2 cellular contexts compared by ENCODE assay signal in the genomic region with DNA sequence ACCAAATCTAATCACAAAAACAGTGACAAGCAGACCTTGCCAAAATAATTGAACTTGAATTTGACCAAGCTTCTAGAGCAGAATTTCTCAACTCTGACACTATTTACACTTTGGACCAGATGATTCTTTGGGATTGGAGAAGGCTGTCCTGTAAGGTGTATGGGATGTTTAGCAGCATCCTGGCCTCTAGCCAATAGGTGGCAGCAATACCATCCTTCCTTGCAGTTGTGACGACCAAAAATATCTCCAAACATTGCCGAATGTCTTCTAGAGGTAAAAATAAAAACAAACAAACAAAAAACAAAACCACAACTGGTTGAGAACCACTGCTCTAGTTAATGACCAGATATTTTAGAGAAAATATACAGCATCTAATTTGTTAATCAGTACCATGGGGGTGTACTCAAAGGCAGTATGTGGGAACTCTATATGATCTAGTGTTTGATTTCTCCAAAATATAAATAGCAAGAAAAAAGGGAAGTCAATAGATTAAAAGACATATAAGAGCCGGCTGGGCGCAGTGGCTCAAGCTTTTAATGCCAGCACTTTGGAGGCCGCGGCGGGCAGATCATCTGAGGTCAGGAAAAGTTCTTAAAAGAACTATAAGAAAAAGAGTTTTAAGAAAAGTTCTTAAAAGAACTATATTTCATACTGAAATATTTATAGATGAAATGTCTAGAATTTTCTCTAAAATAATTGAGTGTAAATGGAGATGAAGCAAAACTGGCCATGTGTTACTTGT.
TF ChIP-seq lines count a peak whose summit lies in the region.

No MANE protein-coding gene starts in this region.

TF ChIP-seq in GM23338, 12 proteins besides CTCF, POLR2A, EP300 and RAD21 (continued from another document and continues in another):
- TF ChIP-seq, protein P1, sequence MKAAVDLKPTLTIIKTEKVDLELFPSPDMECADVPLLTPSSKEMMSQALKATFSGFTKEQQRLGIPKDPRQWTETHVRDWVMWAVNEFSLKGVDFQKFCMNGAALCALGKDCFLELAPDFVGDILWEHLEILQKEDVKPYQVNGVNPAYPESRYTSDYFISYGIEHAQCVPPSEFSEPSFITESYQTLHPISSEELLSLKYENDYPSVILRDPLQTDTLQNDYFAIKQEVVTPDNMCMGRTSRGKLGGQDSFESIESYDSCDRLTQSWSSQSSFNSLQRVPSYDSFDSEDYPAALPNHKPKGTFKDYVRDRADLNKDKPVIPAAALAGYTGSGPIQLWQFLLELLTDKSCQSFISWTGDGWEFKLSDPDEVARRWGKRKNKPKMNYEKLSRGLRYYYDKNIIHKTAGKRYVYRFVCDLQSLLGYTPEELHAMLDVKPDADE (IDR thresholded peaks at IDR 0.05), result no peak
- no peak for TF ChIP-seq EZH2 (IDR thresholded peaks at IDR 0.05; ENCODE audit: low read depth, unreplicated experiment)
- no peak for TF ChIP-seq ZNF331 (CRISPR knock-in tag; IDR thresholded peaks at IDR 0.05; ENCODE audit: low read depth)
- TF ChIP-seq ZNF114 (CRISPR knock-in tag; IDR thresholded peaks at IDR 0.05), result no peak
- TF ChIP-seq NANOG (IDR thresholded peaks at IDR 0.05; ENCODE audit: borderline replicate concordance), result no peak
- no peak for TF ChIP-seq JUNB (IDR thresholded peaks at IDR 0.05; ENCODE audit: unreplicated experiment)
- TF ChIP-seq, protein P2, sequence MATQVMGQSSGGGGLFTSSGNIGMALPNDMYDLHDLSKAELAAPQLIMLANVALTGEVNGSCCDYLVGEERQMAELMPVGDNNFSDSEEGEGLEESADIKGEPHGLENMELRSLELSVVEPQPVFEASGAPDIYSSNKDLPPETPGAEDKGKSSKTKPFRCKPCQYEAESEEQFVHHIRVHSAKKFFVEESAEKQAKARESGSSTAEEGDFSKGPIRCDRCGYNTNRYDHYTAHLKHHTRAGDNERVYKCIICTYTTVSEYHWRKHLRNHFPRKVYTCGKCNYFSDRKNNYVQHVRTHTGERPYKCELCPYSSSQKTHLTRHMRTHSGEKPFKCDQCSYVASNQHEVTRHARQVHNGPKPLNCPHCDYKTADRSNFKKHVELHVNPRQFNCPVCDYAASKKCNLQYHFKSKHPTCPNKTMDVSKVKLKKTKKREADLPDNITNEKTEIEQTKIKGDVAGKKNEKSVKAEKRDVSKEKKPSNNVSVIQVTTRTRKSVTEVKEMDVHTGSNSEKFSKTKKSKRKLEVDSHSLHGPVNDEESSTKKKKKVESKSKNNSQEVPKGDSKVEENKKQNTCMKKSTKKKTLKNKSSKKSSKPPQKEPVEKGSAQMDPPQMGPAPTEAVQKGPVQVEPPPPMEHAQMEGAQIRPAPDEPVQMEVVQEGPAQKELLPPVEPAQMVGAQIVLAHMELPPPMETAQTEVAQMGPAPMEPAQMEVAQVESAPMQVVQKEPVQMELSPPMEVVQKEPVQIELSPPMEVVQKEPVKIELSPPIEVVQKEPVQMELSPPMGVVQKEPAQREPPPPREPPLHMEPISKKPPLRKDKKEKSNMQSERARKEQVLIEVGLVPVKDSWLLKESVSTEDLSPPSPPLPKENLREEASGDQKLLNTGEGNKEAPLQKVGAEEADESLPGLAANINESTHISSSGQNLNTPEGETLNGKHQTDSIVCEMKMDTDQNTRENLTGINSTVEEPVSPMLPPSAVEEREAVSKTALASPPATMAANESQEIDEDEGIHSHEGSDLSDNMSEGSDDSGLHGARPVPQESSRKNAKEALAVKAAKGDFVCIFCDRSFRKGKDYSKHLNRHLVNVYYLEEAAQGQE (IDR thresholded peaks at IDR 0.05; ENCODE audit: unreplicated experiment), result no peak
- no peak for TF ChIP-seq STAT1 (IDR thresholded peaks at IDR 0.05; ENCODE audit: unreplicated experiment)

TF ChIP-seq in WTC11, 78 proteins besides CTCF, POLR2A, EP300 and RAD21 (continued from another document):
- TF ChIP-seq, protein P3, sequence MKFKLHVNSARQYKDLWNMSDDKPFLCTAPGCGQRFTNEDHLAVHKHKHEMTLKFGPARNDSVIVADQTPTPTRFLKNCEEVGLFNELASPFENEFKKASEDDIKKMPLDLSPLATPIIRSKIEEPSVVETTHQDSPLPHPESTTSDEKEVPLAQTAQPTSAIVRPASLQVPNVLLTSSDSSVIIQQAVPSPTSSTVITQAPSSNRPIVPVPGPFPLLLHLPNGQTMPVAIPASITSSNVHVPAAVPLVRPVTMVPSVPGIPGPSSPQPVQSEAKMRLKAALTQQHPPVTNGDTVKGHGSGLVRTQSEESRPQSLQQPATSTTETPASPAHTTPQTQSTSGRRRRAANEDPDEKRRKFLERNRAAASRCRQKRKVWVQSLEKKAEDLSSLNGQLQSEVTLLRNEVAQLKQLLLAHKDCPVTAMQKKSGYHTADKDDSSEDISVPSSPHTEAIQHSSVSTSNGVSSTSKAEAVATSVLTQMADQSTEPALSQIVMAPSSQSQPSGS (CRISPR knock-in tag; IDR thresholded peaks at IDR 0.05; ENCODE audit: borderline replicate concordance, low read depth), result no peak
- no peak for TF ChIP-seq SMAD3 (CRISPR knock-in tag; IDR thresholded peaks at IDR 0.05; ENCODE audit: borderline replicate concordance)
TF ChIP-seq in WTC11: peak in this region for 0.
